In genomic region chr16:83661656-83662055, GRCh38 we compare ENCODE assay signal across 24 cellular contexts.
"Had no signal": no experiment of that assay in that cellular context is flagged by ENCODE, and none has a peak within 500 bp of the region (broad histone marks: within the 10 kb centered on the region; RNA-seq: fewer than 3 reads in every experiment).

No MANE protein-coding gene starts in this region.

- H3K27ac ChIP-seq: esophagus squamous epithelium, left ventricle myocardium inferior, lower lobe of right lung, neural progenitor cell, ovary, stomach, thoracic aorta had no signal

- H3K4me3 ChIP-seq: esophagus squamous epithelium, left ventricle myocardium inferior, lower lobe of right lung, neural progenitor cell, ovary, stomach, thoracic aorta had no signal

- H3K9ac ChIP-seq: neural progenitor cell had no signal

- FAIRE-seq: endometrium, kidney, small intestine had no signal

- H3K36me3 ChIP-seq: esophagus squamous epithelium, left ventricle myocardium inferior, lower lobe of right lung, neural progenitor cell, ovary, stomach, thoracic aorta had no signal

- H3K4me2 ChIP-seq: neural progenitor cell had no signal

- DNase-seq: cortex of kidney; effector memory CD4-positive, alpha-beta T cell; esophagus squamous epithelium; foreskin fibroblast; immature natural killer cell; kidney; left cardiac atrium; left ventricle myocardium inferior; lower lobe of right lung; mesenchymal stem cell; midbrain; nucleus accumbens; ovary; right cardiac atrium; small intestine; stimulated activated CD4-positive, alpha-beta T cell treated with anti-CD3 and anti-CD28 coated beads, Interleukin-12 subunit alpha, Interleukin-12 subunit beta, amount 100 ng/mL, for 4 hours; stimulated activated naive CD4-positive, alpha-beta T cell; stomach; substantia nigra; trophoblast cell had no signal

- H2AFZ ChIP-seq: neural progenitor cell had no signal

- ATAC-seq: left cardiac atrium; lower lobe of right lung; natural killer cell treated with Interleukin-12 subunit alpha and Interleukin-12 subunit beta and Interleukin-15 and Interleukin-18, amount 100 ng/mL, for 72 hours; right cardiac atrium had no signal

- H3K9me3 ChIP-seq: esophagus squamous epithelium, lower lobe of right lung, ovary had no signal

- H3K27me3 ChIP-seq: neural progenitor cell, ovary, stomach had no signal

- H3K4me1 ChIP-seq: esophagus squamous epithelium, left ventricle myocardium inferior, lower lobe of right lung, neural progenitor cell, stomach had no signal
